Comparison of ENCODE assay signal across 11 cellular contexts in the genomic region with DNA sequence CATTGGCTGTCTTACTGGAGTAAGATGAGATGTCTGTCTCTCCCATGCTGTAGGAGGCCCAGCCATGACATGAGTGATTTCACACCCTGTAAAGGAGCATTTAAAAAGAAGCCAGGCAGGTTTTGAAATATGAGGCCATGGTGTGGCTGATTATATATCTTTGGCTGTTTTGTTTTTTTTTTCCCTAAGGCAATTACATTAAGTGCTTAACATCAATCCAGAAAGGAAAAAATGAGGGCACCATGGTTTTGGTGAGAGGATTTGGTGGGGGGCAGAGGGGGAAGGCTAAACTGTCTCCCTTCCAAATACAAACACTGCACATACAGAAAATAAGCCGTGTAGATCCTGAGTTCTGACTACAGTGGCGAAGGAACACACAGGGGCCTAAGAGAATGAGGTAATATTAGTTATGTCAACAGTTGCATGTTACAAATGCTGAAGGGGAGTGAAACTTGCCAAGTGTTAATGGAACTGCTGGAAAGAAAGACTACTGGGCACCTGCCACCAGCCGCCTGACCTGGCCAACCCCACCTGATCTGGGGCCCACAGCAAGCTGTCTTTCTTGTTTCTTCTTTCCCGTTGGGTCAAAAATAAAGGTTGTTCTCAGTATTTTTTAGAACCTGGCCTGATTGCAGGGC.
DNase-seq lines count a peak whose midpoint lies in the region; ATAC-seq and TF ChIP-seq lines count a peak whose summit lies in the region.
"Had no signal": no experiment of that assay in that cellular context is flagged by ENCODE, and none has a peak within 500 bp of the region (broad histone marks: within the 10 kb centered on the region; RNA-seq: fewer than 3 reads in every experiment).

No MANE protein-coding gene starts in this region.

- DNase-seq in HEK293T (ENCODE audit: extremely low spot score), result peak; percentile 21
- DNase-seq in NCI-H510A treated with DMSO at 0.1 percent for 48 hours (lab: John Stamatoyannopoulos, UW), result peak; percentile 37
- no peak for DNase-seq in esophagus squamous epithelium (lab: John Stamatoyannopoulos, UW)
- DNase-seq in sigmoid colon, result no peak
- DNase-seq in hypothalamus (lab: John Stamatoyannopoulos, UW), result no peak
- DNase-seq in coronary artery (ENCODE audit: low spot score), result no peak
- DNase-seq: activated CD4-positive, alpha-beta T cell treated with anti-CD3 and anti-CD28 coated beads, Interleukin-2, amount 50 U/mL, for 4 hours; cerebellar nuclear complex had no signal

- no peak for ATAC-seq in HG03039 (IDR thresholded peaks at IDR 0.05; ENCODE audit: unreplicated experiment)
- ATAC-seq in HG02759 (IDR thresholded peaks at IDR 0.05; ENCODE audit: unreplicated experiment), result no peak

- H3K4me1 ChIP-seq in esophagus squamous epithelium (peaks cover 15 to 74% (median 21%) of the 10 kb centered on the region in 3 donors), sigmoid colon (peaks cover 0 to 6% (median 0%) of the 10 kb centered on the region in 4 donors)

- peak overlapping the region; percentile 77 to 94 (median 88) for H3K27ac ChIP-seq in esophagus squamous epithelium
- H3K27ac ChIP-seq in sigmoid colon, result peak overlapping the region in 3 of 4 donors; percentile 23 to 57 (median 55)
- H3K27ac ChIP-seq in coronary artery, result no peak overlapping the region
- H3K27ac ChIP-seq: HL-60 had no signal

- H3K9me3 ChIP-seq in esophagus squamous epithelium (no peaks in the 10 kb centered on the region), sigmoid colon (no peaks in the 10 kb centered on the region)

- TF ChIP-seq EP300 in sigmoid colon (IDR thresholded peaks at IDR 0.05), result no peak

- CTCF ChIA-PET in HEK293T (lab: Yijun Ruan, JAX), result no interaction called here

- H3K36me3 ChIP-seq in esophagus squamous epithelium (no peaks in the 10 kb centered on the region), sigmoid colon (no peaks in the 10 kb centered on the region)

- intact Hi-C loops in esophagus squamous epithelium (cut with DNase I), result no loop called here
- intact Hi-C loops in sigmoid colon (cut with DNase I), result no loop called here

- 30 to 69% methylated on average over 4 of the region's 4 CpGs for WGBS in esophagus squamous epithelium, 2 donors
- 19 to 61% methylated on average over 4 of the region's 4 CpGs for WGBS in sigmoid colon, 2 donors

- TF ChIP-seq POLR2A in esophagus squamous epithelium (IDR thresholded peaks at IDR 0.05) (no peak), sigmoid colon (IDR thresholded peaks at IDR 0.05) (no peak)

- TF ChIP-seq CTCF in esophagus squamous epithelium (IDR thresholded peaks at IDR 0.05), result no peak
- TF ChIP-seq CTCF in sigmoid colon (IDR thresholded peaks at IDR 0.05), result no peak
- no peak for TF ChIP-seq CTCF in coronary artery (IDR thresholded peaks at IDR 0.05)

- H3K4me3 ChIP-seq in esophagus squamous epithelium (no peak overlapping the region), sigmoid colon (no peak overlapping the region), coronary artery (no peak overlapping the region)

- H3K27me3 ChIP-seq in esophagus squamous epithelium (no peaks in the 10 kb centered on the region), sigmoid colon (no peaks in the 10 kb centered on the region)

- POLR2A ChIA-PET in HEK293T (lab: Yijun Ruan, JAX), result no interaction called here

TF ChIP-seq in HEK293T, 16 proteins besides CTCF, POLR2A, EP300 and RAD21:
- TF ChIP-seq, protein P1, sequence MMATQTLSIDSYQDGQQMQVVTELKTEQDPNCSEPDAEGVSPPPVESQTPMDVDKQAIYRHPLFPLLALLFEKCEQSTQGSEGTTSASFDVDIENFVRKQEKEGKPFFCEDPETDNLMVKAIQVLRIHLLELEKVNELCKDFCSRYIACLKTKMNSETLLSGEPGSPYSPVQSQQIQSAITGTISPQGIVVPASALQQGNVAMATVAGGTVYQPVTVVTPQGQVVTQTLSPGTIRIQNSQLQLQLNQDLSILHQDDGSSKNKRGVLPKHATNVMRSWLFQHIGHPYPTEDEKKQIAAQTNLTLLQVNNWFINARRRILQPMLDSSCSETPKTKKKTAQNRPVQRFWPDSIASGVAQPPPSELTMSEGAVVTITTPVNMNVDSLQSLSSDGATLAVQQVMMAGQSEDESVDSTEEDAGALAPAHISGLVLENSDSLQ (IDR thresholded peaks at IDR 0.05), result peak; percentile 55
- no peak for TF ChIP-seq ELF4 (IDR thresholded peaks at IDR 0.05)

Comparison
In these comparisons a context has a peak if more than half of its experiments do, and no peak if none do; other contexts are left out.
1. DNase-seq: peak in HEK293T (single experiment) and NCI-H510A treated with DMSO at 0.1 percent for 48 hours (single experiment); none in esophagus squamous epithelium (single experiment), sigmoid colon (single experiment), hypothalamus (0 of 51) and coronary artery (single experiment).
2. H3K27ac ChIP-seq: peak in esophagus squamous epithelium (4 of 4) and sigmoid colon (3 of 4); none in coronary artery (0 of 2).